In genomic region chr5:34499001-34499734, GRCh38 we compare ENCODE assay signal across 8 cellular contexts.
DNase-seq lines count a peak whose midpoint lies in the region; ATAC-seq lines count a peak whose summit lies in the region.

No MANE protein-coding gene starts in this region.

- no peak overlapping the region for H3K4ac ChIP-seq in mesendoderm (ENCODE audit: low read depth, low read length)

- no peak overlapping the region for H3K56ac ChIP-seq in mesendoderm (ENCODE audit: low read length)

- no peak overlapping the region for H4K5ac ChIP-seq in mesendoderm (ENCODE audit: low read length)

- H2AK5ac ChIP-seq in mesendoderm (ENCODE audit: low read length) = no peak overlapping the region

- H3K9me3 Mint-ChIP-seq in activated T-cell treated with anti-CD3 and anti-CD28 coated beads, Interleukin-2, amount 50 U/mL, for 72 hours = no peaks in the 10 kb centered on the region
- H3K9me3 Mint-ChIP-seq in memory B cell = no peaks in the 10 kb centered on the region

- H3K18ac ChIP-seq in mesendoderm (ENCODE audit: low read length) = no peak overlapping the region

- H3K4me3 ChIP-seq in mesendoderm (ENCODE audit: low read length) = no peak overlapping the region

- no peak overlapping the region for H3K4me2 ChIP-seq in mesendoderm (ENCODE audit: low read length)

- DNase-seq in Daoy (ENCODE audit: low read depth) (peak; percentile 76), memory B cell (ENCODE audit: low spot score in 2 of 2) (no peak), mesendoderm (no peak), middle frontal gyrus (ENCODE audit: extremely low spot score, low spot score) (no peak), SHP77 treated with DMSO at 0.1 percent for 48 hours (lab: John Stamatoyannopoulos, UW) (no peak)
- DNase-seq in activated T-cell treated with anti-CD3 and anti-CD28 coated beads, Interleukin-2, amount 50 U/mL, for 72 hours = peak; percentile 45 to 52

- H3K4me1 ChIP-seq in mesendoderm (ENCODE audit: control insufficient read depth, low read depth, low read length) = no peaks in the 10 kb centered on the region

- H2BK120ac ChIP-seq in mesendoderm (ENCODE audit: low read depth, low read length) = no peak overlapping the region

- H3K4me1 Mint-ChIP-seq in activated T-cell treated with anti-CD3 and anti-CD28 coated beads, Interleukin-2, amount 50 U/mL, for 72 hours (ENCODE audit: low read depth) = peaks cover 15% of the 10 kb centered on the region
- H3K4me1 Mint-ChIP-seq in memory B cell = peaks cover 16% of the 10 kb centered on the region

- H3K9ac ChIP-seq in mesendoderm (ENCODE audit: low read length) = no peak overlapping the region

- H3K79me2 ChIP-seq in mesendoderm (ENCODE audit: control insufficient read depth, insufficient read depth, low read length) = no peaks in the 10 kb centered on the region

- H3K23ac ChIP-seq in mesendoderm (ENCODE audit: low read length) = no peak overlapping the region

- no peaks in the 10 kb centered on the region for H3K36me3 Mint-ChIP-seq in activated T-cell treated with anti-CD3 and anti-CD28 coated beads, Interleukin-2, amount 50 U/mL, for 72 hours (ENCODE audit: insufficient read depth in 2 of 2)
- no peaks in the 10 kb centered on the region for H3K36me3 Mint-ChIP-seq in memory B cell

- H3K27ac Mint-ChIP-seq in activated T-cell treated with anti-CD3 and anti-CD28 coated beads, Interleukin-2, amount 50 U/mL, for 72 hours = peak overlapping the region; percentile 27
- H3K27ac Mint-ChIP-seq in memory B cell = peak overlapping the region; percentile 17

- no CpG with 5 or more reads among the region's 5 CpGs for WGBS in mesendoderm (ENCODE audit: extremely low coverage, insufficient coverage, low lambda C conversion rate)

- peak overlapping the region; percentile 32 to 36 for H3K4me3 Mint-ChIP-seq in activated T-cell treated with anti-CD3 and anti-CD28 coated beads, Interleukin-2, amount 50 U/mL, for 72 hours
- peak overlapping the region; percentile 37 for H3K4me3 Mint-ChIP-seq in memory B cell

- no peak overlapping the region for H2BK5ac ChIP-seq in mesendoderm (ENCODE audit: low read length)

- ATAC-seq in GM21381 (IDR thresholded peaks at IDR 0.05; ENCODE audit: unreplicated experiment) (peak; percentile 84), HG03558 (IDR thresholded peaks at IDR 0.05; ENCODE audit: extremely low read depth, unreplicated experiment) (peak; percentile 90), memory B cell (ENCODE audit: low read depth) (peak; percentile 86)
- peak; percentile 96 to 97 for ATAC-seq in activated T-cell treated with anti-CD3 and anti-CD28 coated beads, Interleukin-2, amount 50 U/mL, for 72 hours (replicated peaks in 1 of 2)

- H2BK15ac ChIP-seq in mesendoderm (replicated peaks; ENCODE audit: low read depth) = no peak overlapping the region

- H4K8ac ChIP-seq in mesendoderm (ENCODE audit: low read depth, low read length) = no peak overlapping the region

- no peak overlapping the region for H3K27ac ChIP-seq in mesendoderm (ENCODE audit: low read depth, low read length)

- H3K36me3 ChIP-seq in mesendoderm (ENCODE audit: control insufficient read depth, insufficient read depth, low read length) = no peaks in the 10 kb centered on the region

- peaks cover 40% of the 10 kb centered on the region for H3K27me3 Mint-ChIP-seq in activated T-cell treated with anti-CD3 and anti-CD28 coated beads, Interleukin-2, amount 50 U/mL, for 72 hours (ENCODE audit: low read depth)
- H3K27me3 Mint-ChIP-seq in memory B cell = peaks cover 5% of the 10 kb centered on the region

- no peaks in the 10 kb centered on the region for H3K79me1 ChIP-seq in mesendoderm (ENCODE audit: low read length)

- no peaks in the 10 kb centered on the region for H3K27me3 ChIP-seq in mesendoderm (ENCODE audit: insufficient read depth, low read length, poor library complexity)

Comparison
In these comparisons a context has a peak if more than half of its experiments do, and no peak if none do; other contexts are left out.
1. DNase-seq: peak in Daoy (single experiment) and activated T-cell treated with anti-CD3 and anti-CD28 coated beads, Interleukin-2, amount 50 U/mL, for 72 hours (2 of 2); none in memory B cell (0 of 2), mesendoderm (single experiment), middle frontal gyrus (single experiment) and SHP77 treated with DMSO at 0.1 percent for 48 hours (single experiment).
2. Peak in every context shown above with its lines, with median percentiles within 50 percentile points of each other: ATAC-seq.